ENCODE assay signal across 8 cellular contexts in genomic region chr3:194133661-194134230, GRCh38. TPM values are rescaled to one million over a fixed set of nuclear protein-coding genes. Genes with fewer than 3 reads are reported as not detected.
DNase-seq lines count a peak whose midpoint lies in the region; ATAC-seq and TF ChIP-seq lines count a peak whose summit lies in the region.

No MANE protein-coding gene starts in this region.

- H2AK5ac ChIP-seq in mesendoderm (ENCODE audit: low read length) = no peak overlapping the region

- H3K56ac ChIP-seq in mesendoderm (ENCODE audit: low read length) = peak overlapping the region; percentile 5

- H3K4me3 ChIP-seq in BJ (ENCODE audit: low read depth, low read length) (peak overlapping the region; percentile 27; the same call in 1 of the 2 replicates), duodenal mucosa (ENCODE audit: low read depth in 1 of 2, low read length in 2 of 2) (peak overlapping the region; percentile 57 to 67), mesendoderm (ENCODE audit: low read length) (no peak overlapping the region)

- H3K27ac ChIP-seq in duodenal mucosa (ENCODE audit: low read depth, low read length) (peak overlapping the region; percentile 59), mesendoderm (ENCODE audit: low read depth, low read length) (no peak overlapping the region)

- H4K8ac ChIP-seq in mesendoderm (ENCODE audit: low read depth, low read length) = no peak overlapping the region

- peak overlapping the region; percentile 5 for H3K4ac ChIP-seq in mesendoderm (ENCODE audit: low read depth, low read length)

- ATAC-seq in SK-N-SH treated with all-trans-retinoic acid at 6 μM for 48 hours (no peak), GM21360 (IDR thresholded peaks at IDR 0.05; ENCODE audit: unreplicated experiment) (no peak), GM19463 (IDR thresholded peaks at IDR 0.05; ENCODE audit: unreplicated experiment) (no peak)

- H4K5ac ChIP-seq in mesendoderm (ENCODE audit: low read length) = no peak overlapping the region

- peaks cover 16% of the 10 kb centered on the region for H3K79me2 ChIP-seq in mesendoderm (ENCODE audit: control insufficient read depth, insufficient read depth, low read length)

- no peak overlapping the region for H2BK15ac ChIP-seq in mesendoderm (replicated peaks; ENCODE audit: low read depth)

- no peak overlapping the region for H3K4me2 ChIP-seq in mesendoderm (ENCODE audit: low read length)

- H3K36me3 ChIP-seq in BJ (ENCODE audit: control insufficient read depth, insufficient read depth, low read length) (no peaks in the 10 kb centered on the region), duodenal mucosa (ENCODE audit: control insufficient read depth in 1 of 2, insufficient read depth in 2 of 2, low read length in 2 of 2) (peaks cover 0 to 5% of the 10 kb centered on the region in 2 donors), mesendoderm (ENCODE audit: control insufficient read depth, insufficient read depth, low read length) (no peaks in the 10 kb centered on the region)

- POLR2A ChIA-PET in BJ (lab: Charles Lee) = no interaction called here

- DNase-seq in BJ (ENCODE audit: low read depth) (no peak), HCEC 1CT (peak; percentile 24), mesendoderm (peak; percentile 91), superior temporal gyrus (ENCODE audit: extremely low spot score) (peak; percentile 17)

- H2BK5ac ChIP-seq in mesendoderm (ENCODE audit: low read length) = no peak overlapping the region

- TF ChIP-seq CTCF in BJ (IDR thresholded peaks at IDR 0.05; ENCODE audit: insufficient read depth, low read depth, low read length) = no peak

- no peak overlapping the region for H2BK120ac ChIP-seq in mesendoderm (ENCODE audit: low read depth, low read length)

- WGBS in mesendoderm (ENCODE audit: extremely low coverage, insufficient coverage, low lambda C conversion rate) = no CpG with 5 or more reads among the region's 41 CpGs

- no peak overlapping the region for H3K23ac ChIP-seq in mesendoderm (ENCODE audit: low read length)

- H3K9ac ChIP-seq in duodenal mucosa (ENCODE audit: low read depth in 1 of 2, low read length in 2 of 2) (peak overlapping the region in 1 of 2 donors; percentile 51), mesendoderm (ENCODE audit: low read length) (peak overlapping the region; percentile 28)

- peak overlapping the region; percentile 94 for H3K18ac ChIP-seq in mesendoderm (ENCODE audit: low read length)

- no peaks in the 10 kb centered on the region for H3K9me3 ChIP-seq in duodenal mucosa (ENCODE audit: control insufficient read depth in 1 of 2, low read length in 2 of 2)

- H3K27me3 ChIP-seq in BJ (ENCODE audit: control insufficient read depth, insufficient read depth, low read length) (peaks cover 1% of the 10 kb centered on the region; the same call in 1 of the 2 replicates), duodenal mucosa (ENCODE audit: control insufficient read depth in 1 of 2, insufficient read depth in 2 of 2, low read length in 2 of 2) (peaks cover 0 to 3% of the 10 kb centered on the region in 2 donors), mesendoderm (ENCODE audit: insufficient read depth, low read length, poor library complexity) (no peaks in the 10 kb centered on the region)

- H3K4me1 ChIP-seq in duodenal mucosa (ENCODE audit: control insufficient read depth in 1 of 2, insufficient read depth in 2 of 2, low read length in 2 of 2) (peaks cover 46 to 56% of the 10 kb centered on the region in 2 donors), mesendoderm (ENCODE audit: control insufficient read depth, low read depth, low read length) (peaks cover 13% of the 10 kb centered on the region)

- H3K79me1 ChIP-seq in mesendoderm (ENCODE audit: low read length) = no peaks in the 10 kb centered on the region

- CTCF ChIA-PET in BJ (lab: Yijun Ruan, JAX) = interaction anchor here (1.5 kb wide), 1 partner anchor 182 kb away, joined by 9 read pairs; no protein-coding TSS in a partner anchor

TF ChIP-seq in SK-N-SH treated with all-trans-retinoic acid at 6 μM for 48 hours, 23 proteins besides CTCF, POLR2A, EP300 and RAD21:
- TF ChIP-seq ZFP3 (CRISPR knock-in tag; IDR thresholded peaks at IDR 0.05) = peak; percentile 79; the same call in 1 of the 2 replicates
- TF ChIP-seq PATZ1 (CRISPR knock-in tag; IDR thresholded peaks at IDR 0.05; ENCODE audit: borderline replicate concordance) = 0 out of 2 replicates have a peak, but pooled peaks have one; percentile 25
- 0 out of 2 replicates have a peak, but pooled peaks have one; percentile 23 for TF ChIP-seq CSDC2 (CRISPR knock-in tag; IDR thresholded peaks at IDR 0.05)
- TF ChIP-seq ZNF70 (CRISPR knock-in tag; IDR thresholded peaks at IDR 0.05) = no peak
- no peak for TF ChIP-seq CREB5 (CRISPR knock-in tag; IDR thresholded peaks at IDR 0.05; ENCODE audit: low read depth)
- peak; percentile 55; the same call in 1 of the 2 replicates for TF ChIP-seq TSHZ2 (CRISPR knock-in tag; IDR thresholded peaks at IDR 0.05)
- no peak for TF ChIP-seq SNAI2 (CRISPR knock-in tag; IDR thresholded peaks at IDR 0.05)

RNA-seq across cellular contexts. Expression of gene HES1, which starts 2.2 kb away (rescaled TPM):
- 11.0 and 16.2 TPM in 2 replicates for polyA plus RNA-seq in BJ (2011; rRNA removed)
- polyA minus RNA-seq in BJ (2011; rRNA and poly(A)+ RNA removed) = 15.2 and 16.9 TPM in 2 replicates
- 44.3 TPM for polyA plus RNA-seq in mesendoderm (2013, experiment 1 of 2)
- polyA plus RNA-seq in mesendoderm (2013, experiment 2 of 2) = 42.6 TPM
